Comparison of ENCODE assay signal across 8 cellular contexts in genomic region chr1:25797939-25798338, GRCh38. TPM values are rescaled to one million over a fixed set of nuclear protein-coding genes. Genes with fewer than 3 reads are reported as not detected.
A peak's percentile ranks its signal among the peaks of the same experiment; 100 is the strongest.
DNase-seq lines count a peak whose midpoint lies in the region; ATAC-seq, FAIRE-seq and TF ChIP-seq lines count a peak whose summit lies in the region.

No MANE protein-coding gene starts in this region.

- H3K9me3 ChIP-seq in A549 (no peaks in the 10 kb centered on the region), WERI-Rb-1 (ENCODE audit: severe bottlenecking) (no peaks in the 10 kb centered on the region), right cardiac atrium (ENCODE audit: control insufficient read depth, low read length) (no peaks in the 10 kb centered on the region)

- CTCF ChIA-PET in A549 (lab: Yijun Ruan, JAX), result interaction anchor here (0.7 to 3.3 kb wide), 14 partner anchors 12 to 342 kb away, joined by 3 to 30 read pairs (median 3); no protein-coding TSS in a partner anchor

- TF ChIP-seq POLR2A in A549 (IDR thresholded peaks at IDR 0.05; ENCODE audit: low read length), result no peak

- POLR2A ChIA-PET in A549 (lab: Yijun Ruan, JAX), result no interaction called here

- H3K4me3 ChIP-seq in A549, result no peak overlapping the region
- no peak overlapping the region for H3K4me3 ChIP-seq in WERI-Rb-1 (ENCODE audit: low read depth, low read length)
- no peak overlapping the region for H3K4me3 ChIP-seq in right cardiac atrium (ENCODE audit: low read length)

- WGBS in A549 (ENCODE audit: missing lambda C conversion rate), result 79% methylated on average over 3 of the region's 8 CpGs
- WGBS in right cardiac atrium, result 79% methylated on average over 8 of the region's 8 CpGs

- H3K36me3 ChIP-seq in WERI-Rb-1, result no peaks in the 10 kb centered on the region

- peak in 1 of 2 experiments; percentile 26; a peak in 1 of 5 replicates for TF ChIP-seq RAD21 in A549 (conservative IDR thresholded peaks at IDR 0.05 in 1 of 2, IDR thresholded peaks at IDR 0.05 in 1 of 2)

- DNase-seq in A549 (ENCODE audit: low read depth in 1 of 2, low spot score in 1 of 2) (peak; percentile 53 to 60), GM20000 (ENCODE audit: low spot score) (no peak), WERI-Rb-1 (peak; percentile 70), right cardiac atrium (peak in 2 of 3 donors; percentile 73 to 76), DMS114 treated with DMSO at 0.1 percent for 48 hours (lab: John Stamatoyannopoulos, UW; ENCODE audit: unreplicated experiment) (no peak), nucleus accumbens (lab: John Stamatoyannopoulos, UW) (no peak)

- TF ChIP-seq EP300 in A549 (IDR thresholded peaks at IDR 0.05), result no peak

- H3K27ac ChIP-seq in A549, result no peak overlapping the region
- H3K27ac ChIP-seq in WERI-Rb-1, result no peak overlapping the region
- no peak overlapping the region for H3K27ac ChIP-seq in right cardiac atrium (ENCODE audit: low read length)

- TF ChIP-seq CTCF in A549 (IDR thresholded peaks at IDR 0.05), result peak; percentile 32; the same call in 1 of the 3 replicates
- TF ChIP-seq CTCF in GM20000 (IDR thresholded peaks at IDR 0.05; ENCODE audit: extremely low read depth, missing control alignments), result peak; percentile 40
- TF ChIP-seq CTCF in WERI-Rb-1 (IDR thresholded peaks at IDR 0.05; ENCODE audit: low read depth, low read length), result peak; percentile 83

- H3K4me1 ChIP-seq in A549 (peaks cover 8% of the 10 kb centered on the region; the same call in 2 of the 3 replicates), right cardiac atrium (ENCODE audit: control insufficient read depth, insufficient read depth, low read length) (peaks cover 6% of the 10 kb centered on the region)

- ATAC-seq in A549 (peak; percentile 57 to 81; a peak in 5 of 6 replicates), right cardiac atrium (no peak), HG03280 (IDR thresholded peaks at IDR 0.05; ENCODE audit: unreplicated experiment) (no peak), HG02938 (IDR thresholded peaks at IDR 0.05; ENCODE audit: unreplicated experiment) (no peak)

- intact Hi-C loops in right cardiac atrium (cut with DNase I), result loop anchor here (2.0 to 10.0 kb wide), 5 partner anchors 93 to 189 kb away; partner anchors contain the start of gene MAN1C1 (in 2 of the 4)

- no peak overlapping the region for H3K4me2 ChIP-seq in A549

- FAIRE-seq in A549 (lab: Jason Lieb, UNC), result no peak

- H3K27me3 ChIP-seq in WERI-Rb-1 (ENCODE audit: insufficient read depth, low read depth, severe bottlenecking) (no peaks in the 10 kb centered on the region), right cardiac atrium (ENCODE audit: control insufficient read depth, insufficient read depth) (no peaks in the 10 kb centered on the region)

TF ChIP-seq in A549, 52 proteins besides CTCF, POLR2A, EP300 and RAD21:
- TF ChIP-seq SMC3 (IDR thresholded peaks at IDR 0.05), result peak; percentile 17; the same call in 1 of the 3 replicates
- no peak for TF ChIP-seq TFCP2L1 (CRISPR knock-in tag; IDR thresholded peaks at IDR 0.05)
- TF ChIP-seq, protein P1, sequence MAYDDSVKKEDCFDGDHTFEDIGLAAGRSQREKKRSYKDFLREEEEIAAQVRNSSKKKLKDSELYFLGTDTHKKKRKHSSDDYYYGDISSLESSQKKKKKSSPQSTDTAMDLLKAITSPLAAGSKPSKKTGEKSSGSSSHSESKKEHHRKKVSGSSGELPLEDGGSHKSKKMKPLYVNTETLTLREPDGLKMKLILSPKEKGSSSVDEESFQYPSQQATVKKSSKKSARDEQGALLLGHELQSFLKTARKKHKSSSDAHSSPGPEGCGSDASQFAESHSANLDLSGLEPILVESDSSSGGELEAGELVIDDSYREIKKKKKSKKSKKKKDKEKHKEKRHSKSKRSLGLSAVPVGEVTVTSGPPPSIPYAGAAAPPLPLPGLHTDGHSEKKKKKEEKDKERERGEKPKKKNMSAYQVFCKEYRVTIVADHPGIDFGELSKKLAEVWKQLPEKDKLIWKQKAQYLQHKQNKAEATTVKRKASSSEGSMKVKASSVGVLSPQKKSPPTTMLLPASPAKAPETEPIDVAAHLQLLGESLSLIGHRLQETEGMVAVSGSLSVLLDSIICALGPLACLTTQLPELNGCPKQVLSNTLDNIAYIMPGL (CRISPR knock-in tag; IDR thresholded peaks at IDR 0.05; ENCODE audit: borderline replicate concordance), result no peak
TF ChIP-seq in A549: peak in this region for 1.

RNA-seq across cellular contexts. Expression of gene SELENON, which starts 2.1 kb away (rescaled TPM):
- 16.6 and 30.1 TPM in 2 replicates for polyA plus RNA-seq in A549 (2011; rRNA removed)
- 44.2 and 64.3 TPM in 2 replicates for polyA plus RNA-seq in A549 (2012; cell fraction: cytosol; rRNA removed)
- polyA plus RNA-seq in A549 (2012; cell fraction: nucleus; rRNA removed), result 53.8 and 61.9 TPM in 2 replicates
- 38.8 to 41.1 TPM (median 40.0 TPM) in 3 replicates for polyA plus RNA-seq in A549 (2017; fragmentation: RNase III; extraction: RNeasy Plus Mini Kit Qiagen cat#74134 plus additional on column Dnase treatment)
- 23.3 and 36.5 TPM in 2 replicates for polyA minus RNA-seq in A549 (2011; rRNA and poly(A)+ RNA removed)
- 10 to 100 TPM; 34.7 to 48.2 (median 40.5) TPM for total RNA-seq in right cardiac atrium
- polyA plus RNA-seq in right cardiac atrium, result 26.4 TPM

RNA-seq across cellular contexts. Expression of gene MTFR1L, which starts 21.8 kb away (rescaled TPM):
- polyA plus RNA-seq in A549 (2011; rRNA removed) (26.1 and 33.0 TPM in 2 replicates), A549 (2017; fragmentation: RNase III; extraction: RNeasy Plus Mini Kit Qiagen cat#74134 plus additional on column Dnase treatment) (24.7 to 26.1 TPM (median 25.9 TPM) in 3 replicates), right cardiac atrium (130 TPM)
- 27.5 and 30.1 TPM in 2 replicates for polyA plus RNA-seq in A549 (2012; cell fraction: cytosol; rRNA removed)
- 24.6 and 27.8 TPM in 2 replicates for polyA plus RNA-seq in A549 (2012; cell fraction: nucleus; rRNA removed)
- 25.7 and 29.3 TPM in 2 replicates for polyA minus RNA-seq in A549 (2011; rRNA and poly(A)+ RNA removed)
- 100 to 1,000 TPM; 125 to 195 (median 180) TPM for total RNA-seq in right cardiac atrium

Comparison
In these comparisons a context has a peak if more than half of its experiments do, and no peak if none do; other contexts are left out.
1. ATAC-seq: peak in A549 (2 of 2); none in right cardiac atrium (0 of 2), HG03280 (single experiment) and HG02938 (single experiment).
2. DNase-seq: peak in A549 (2 of 2), WERI-Rb-1 (single experiment) and right cardiac atrium (2 of 3); none in GM20000 (single experiment), DMS114 treated with DMSO at 0.1 percent for 48 hours (single experiment) and nucleus accumbens (0 of 56).
3. CTCF ChIP-seq: peak in every context shown above with its lines; median percentile 83 in WERI-Rb-1; 40 in GM20000; 32 in A549.